8 cellular contexts compared by ENCODE assay signal in genomic region chr15:63049747-63050439, GRCh38. TPM values are rescaled to one million over a fixed set of nuclear protein-coding genes. Genes with fewer than 3 reads are reported as not detected.
DNase-seq lines count a peak whose midpoint lies in the region; ATAC-seq and TF ChIP-seq lines count a peak whose summit lies in the region.

No MANE protein-coding gene starts in this region.

- no peak for TF ChIP-seq RAD21 in neural cell (conservative IDR thresholded peaks at IDR 0.05)

- H3K27me3 ChIP-seq in BLaER1 treated with 17β-estradiol and CSF1 and Interleukin-3, amounts not matched to agents 10 nM and 100 nM: peaks cover 29 to 44% (median 30%) of the 10 kb centered on the region in 11 experiments
- no peaks in the 10 kb centered on the region for H3K27me3 ChIP-seq in neural cell (ENCODE audit: insufficient read depth, low read depth, low read length)

- peaks cover 0 to 12% (median 0%) of the 10 kb centered on the region in 11 experiments; a peak in 6 of 22 replicates for H4K20me1 ChIP-seq in BLaER1 treated with 17β-estradiol and CSF1 and Interleukin-3, amounts not matched to agents 10 nM and 100 nM
- peaks cover 4% of the 10 kb centered on the region for H4K20me1 ChIP-seq in neural cell (ENCODE audit: insufficient read depth)

- no peak for TF ChIP-seq CTCF in endothelial cell (IDR thresholded peaks at IDR 0.05; ENCODE audit: unreplicated experiment)
- TF ChIP-seq CTCF in neural cell (IDR thresholded peaks at IDR 0.05; ENCODE audit: poor library complexity, severe bottlenecking): no peak

- peak overlapping the region in 9 of 11 experiments; percentile 79 to 99 (median 95); a peak in 15 of 22 replicates for H3K4me2 ChIP-seq in BLaER1 treated with 17β-estradiol and CSF1 and Interleukin-3, amounts not matched to agents 10 nM and 100 nM
- peak overlapping the region; percentile 83 for H3K4me2 ChIP-seq in neural cell (ENCODE audit: low read length)

- H2AFZ ChIP-seq in neural cell (ENCODE audit: low read depth, low read length): no peak overlapping the region

- H3K27ac Mint-ChIP-seq in endothelial cell (ENCODE audit: unreplicated experiment): no peak overlapping the region

- H3K9me3 Mint-ChIP-seq in endothelial cell (ENCODE audit: unreplicated experiment): no peaks in the 10 kb centered on the region

- H3K9ac ChIP-seq in BLaER1 treated with 17β-estradiol and CSF1 and Interleukin-3, amounts not matched to agents 10 nM and 100 nM: no peak overlapping the region
- no peak overlapping the region for H3K9ac ChIP-seq in neural cell (ENCODE audit: low read length)

- no peaks in the 10 kb centered on the region for H3F3A ChIP-seq in neural cell (ENCODE audit: insufficient read depth, low read length, poor library complexity, severe bottlenecking)

- peak; percentile 63 for DNase-seq in OCI-M1 (lab: John Stamatoyannopoulos, UW)
- no peak for DNase-seq in endothelial cell (ENCODE audit: low spot score)
- DNase-seq in NCI-H446 (lab: John Stamatoyannopoulos, UW): no peak
- DNase-seq in stimulated activated CD8-positive, alpha-beta memory T cell treated with anti-CD3 and anti-CD28 coated beads, Interleukin-4, amount 100 ng/mL, for 48 hours: no peak
- no peak for DNase-seq in D341Med (ENCODE audit: low spot score)

- no peaks in the 10 kb centered on the region for H3K36me3 ChIP-seq in BLaER1 treated with 17β-estradiol and CSF1 and Interleukin-3, amounts not matched to agents 10 nM and 100 nM
- H3K36me3 ChIP-seq in neural cell (ENCODE audit: insufficient read depth, low read length): no peaks in the 10 kb centered on the region

- no peak overlapping the region for H3K27ac ChIP-seq in BLaER1 treated with 17β-estradiol and CSF1 and Interleukin-3, amounts not matched to agents 10 nM and 100 nM
- no peak overlapping the region for H3K27ac ChIP-seq in neural cell (ENCODE audit: low read length)

- H3K4me3 Mint-ChIP-seq in endothelial cell (ENCODE audit: unreplicated experiment): peak overlapping the region; percentile 96

- H3K79me2 ChIP-seq in neural cell (replicated peaks; ENCODE audit: insufficient read depth, low read length): peaks cover 72% of the 10 kb centered on the region

- TF ChIP-seq EP300 in neural cell (conservative IDR thresholded peaks at IDR 0.05; ENCODE audit: poor library complexity, severe bottlenecking): no peak

- no peaks in the 10 kb centered on the region for H3K9me3 ChIP-seq in BLaER1 treated with 17β-estradiol and CSF1 and Interleukin-3, amounts not matched to agents 10 nM and 100 nM (replicated peaks in 1 of 11)
- H3K9me3 ChIP-seq in neural cell (ENCODE audit: low read length): no peaks in the 10 kb centered on the region

- peak overlapping the region in 2 of 10 experiments; percentile 72 to 82; a peak in 2 of 20 replicates for H3K4me3 ChIP-seq in BLaER1 treated with 17β-estradiol and CSF1 and Interleukin-3, amounts not matched to agents 10 nM and 100 nM
- peak overlapping the region; percentile 91 for H3K4me3 ChIP-seq in neural cell (ENCODE audit: low read length)

- H3K36me3 Mint-ChIP-seq in endothelial cell (ENCODE audit: low read depth, unreplicated experiment): peaks cover 5% of the 10 kb centered on the region

- peaks cover 11 to 23% (median 16%) of the 10 kb centered on the region in 10 experiments; a peak in 18 of 20 replicates for H3K4me1 ChIP-seq in BLaER1 treated with 17β-estradiol and CSF1 and Interleukin-3, amounts not matched to agents 10 nM and 100 nM

- H3K27me3 Mint-ChIP-seq in endothelial cell (ENCODE audit: unreplicated experiment): peaks cover 17% of the 10 kb centered on the region

- no peak for ATAC-seq in GM21619 (IDR thresholded peaks at IDR 0.05; ENCODE audit: unreplicated experiment)

- no peaks in the 10 kb centered on the region for H3K9me2 ChIP-seq in neural cell (ENCODE audit: insufficient read depth, low read length)

- H3K4me1 Mint-ChIP-seq in endothelial cell (ENCODE audit: unreplicated experiment): peaks cover 35% of the 10 kb centered on the region

TF ChIP-seq in neural cell, 6 proteins besides CTCF, POLR2A, EP300 and RAD21:
- no peak for TF ChIP-seq POLR2AphosphoS5 (IDR thresholded peaks at IDR 0.05)

RNA-seq across cellular contexts. Expression of gene TPM1, which starts 7.3 kb away (rescaled TPM):
- total RNA-seq in endothelial cell (ENCODE audit: unreplicated experiment): 106 TPM
- 254 and 273 TPM in 2 replicates for polyA plus RNA-seq in neural cell
- polyA minus RNA-seq in neural cell: 165 and 219 TPM in 2 replicates
